ENCODE assay signal across 8 cellular contexts in the genomic region with DNA sequence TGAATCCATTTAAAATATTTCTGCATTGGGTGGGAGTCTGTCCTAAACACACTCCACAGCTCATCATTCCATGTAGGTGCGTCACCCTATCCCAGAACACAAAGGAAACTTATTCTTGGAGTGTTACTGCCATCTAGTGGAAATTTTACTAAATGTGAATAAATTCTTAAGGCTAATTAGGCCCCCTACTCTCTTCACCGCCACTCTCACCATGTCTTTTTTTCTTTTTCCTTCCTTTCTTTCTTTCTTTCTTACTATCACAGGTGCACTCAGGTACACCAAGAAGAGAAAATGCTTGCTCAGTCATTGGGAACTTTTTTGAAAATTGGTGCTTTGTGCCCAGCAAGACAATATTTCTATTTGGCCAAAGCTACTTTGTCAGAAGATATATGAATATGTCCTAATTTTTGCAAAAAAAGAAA. TPM values are rescaled to one million over a fixed set of nuclear protein-coding genes. Genes with fewer than 3 reads are reported as not detected.
DNase-seq lines count a peak whose midpoint lies in the region; ATAC-seq and TF ChIP-seq lines count a peak whose summit lies in the region.

No MANE protein-coding gene starts in this region.

- peak overlapping the region; percentile 40; the same call in 1 of the 2 replicates for H2AFZ ChIP-seq in SK-N-SH (ENCODE audit: low read depth)
- H2AFZ ChIP-seq in neural cell (ENCODE audit: low read depth, low read length) = no peak overlapping the region

- H4K20me1 ChIP-seq in SK-N-SH (ENCODE audit: insufficient read depth) (no peaks in the 10 kb centered on the region), neural cell (ENCODE audit: insufficient read depth) (no peaks in the 10 kb centered on the region)

- H3K9ac ChIP-seq in SK-N-SH (no peak overlapping the region), neural cell (ENCODE audit: low read length) (no peak overlapping the region)

- H3K27me3 ChIP-seq in SK-N-SH (ENCODE audit: insufficient read depth) (no peaks in the 10 kb centered on the region), neural cell (ENCODE audit: insufficient read depth, low read depth, low read length) (no peaks in the 10 kb centered on the region)

- DNase-seq in AG08395 (ENCODE audit: low spot score) (peak; percentile 75), MV-4-11 (lab: John Stamatoyannopoulos, UW) (peak; percentile 44), SK-N-SH (peak; percentile 67), fibroblast of pulmonary artery (ENCODE audit: low read depth) (peak; percentile 92)

- CTCF ChIA-PET in SK-N-SH (lab: Yijun Ruan, JAX) = interaction anchor here (0.6 to 2.2 kb wide), 43 partner anchors 9 to 1793 kb away, joined by 3 to 27 read pairs (median 4); a partner anchor contains a TSS

- no peak for TF ChIP-seq EP300 in SK-N-SH (IDR thresholded peaks at IDR 0.05; ENCODE audit: borderline replicate concordance in 1 of 2, low read depth in 1 of 2, low read length in 1 of 2)
- TF ChIP-seq EP300 in neural cell (conservative IDR thresholded peaks at IDR 0.05; ENCODE audit: poor library complexity, severe bottlenecking) = no peak

- POLR2A ChIA-PET in SK-N-SH (lab: Yijun Ruan, JAX) = interaction anchor here (0.6 to 1.3 kb wide), 3 partner anchors 122 to 1334 kb away, joined by 3 to 4 read pairs (median 4); no protein-coding TSS in a partner anchor

- no peak overlapping the region for H3K27ac ChIP-seq in SK-N-SH (ENCODE audit: low read depth in 2 of 2, low read length in 1 of 2)
- no peak overlapping the region for H3K27ac ChIP-seq in neural cell (ENCODE audit: low read length)

- H3F3A ChIP-seq in SK-N-SH (replicated peaks; ENCODE audit: insufficient read depth) (no peaks in the 10 kb centered on the region), neural cell (ENCODE audit: insufficient read depth, low read length, poor library complexity, severe bottlenecking) (no peaks in the 10 kb centered on the region)

- H3K79me2 ChIP-seq in SK-N-SH (ENCODE audit: insufficient read depth) (no peaks in the 10 kb centered on the region), neural cell (replicated peaks; ENCODE audit: insufficient read depth, low read length) (no peaks in the 10 kb centered on the region)

- ATAC-seq in GM19328 (IDR thresholded peaks at IDR 0.05; ENCODE audit: unreplicated experiment) (no peak), GM21367 (IDR thresholded peaks at IDR 0.05; ENCODE audit: unreplicated experiment) (no peak)

- TF ChIP-seq CTCF in GM12875 (IDR thresholded peaks at IDR 0.05; ENCODE audit: borderline replicate concordance, insufficient read depth, low read depth, low read length) (0 out of 2 replicates have a peak, but pooled peaks have one; percentile 6), SK-N-SH (IDR thresholded peaks at IDR 0.05) (peak; percentile 70), fibroblast of pulmonary artery (IDR thresholded peaks at IDR 0.05; ENCODE audit: low read length, missing control alignments) (peak; percentile 32), neural cell (IDR thresholded peaks at IDR 0.05; ENCODE audit: poor library complexity, severe bottlenecking) (peak; percentile 86)

- no peaks in the 10 kb centered on the region for H3K9me2 ChIP-seq in SK-N-SH
- H3K9me2 ChIP-seq in neural cell (ENCODE audit: insufficient read depth, low read length) = no peaks in the 10 kb centered on the region

- no peak overlapping the region for H3K4me2 ChIP-seq in SK-N-SH
- H3K4me2 ChIP-seq in neural cell (ENCODE audit: low read length) = no peak overlapping the region

- no peaks in the 10 kb centered on the region for H3K9me3 ChIP-seq in SK-N-SH
- H3K9me3 ChIP-seq in neural cell (ENCODE audit: low read length) = no peaks in the 10 kb centered on the region

- peak; percentile 84 for TF ChIP-seq RAD21 in SK-N-SH (IDR thresholded peaks at IDR 0.05; ENCODE audit: low read length)
- TF ChIP-seq RAD21 in neural cell (conservative IDR thresholded peaks at IDR 0.05) = peak; percentile 93

- no peaks in the 10 kb centered on the region; a peak in 1 of 4 replicates for H3K4me1 ChIP-seq in SK-N-SH (ENCODE audit: control insufficient read depth in 1 of 2, insufficient read depth in 2 of 2, low read depth in 1 of 2, low read length in 1 of 2)

- 14% methylated on average over 2 of the region's 2 CpGs for WGBS in SK-N-SH (ENCODE audit: low lambda C conversion rate)

- H3K4me3 ChIP-seq in GM12875 (ENCODE audit: low read depth, low read length) = no peak overlapping the region
- no peak overlapping the region; a peak in 1 of 4 replicates for H3K4me3 ChIP-seq in SK-N-SH (ENCODE audit: low read depth in 2 of 2, low read length in 1 of 2)
- H3K4me3 ChIP-seq in fibroblast of pulmonary artery (replicated peaks; ENCODE audit: low read depth, low read length) = no peak overlapping the region
- H3K4me3 ChIP-seq in neural cell (ENCODE audit: low read length) = no peak overlapping the region

- H3K36me3 ChIP-seq in SK-N-SH (replicated peaks in 1 of 2; ENCODE audit: control insufficient read depth in 1 of 2, insufficient read depth in 2 of 2, low read length in 1 of 2) = no peaks in the 10 kb centered on the region
- H3K36me3 ChIP-seq in neural cell (ENCODE audit: insufficient read depth, low read length) = no peaks in the 10 kb centered on the region

TF ChIP-seq in SK-N-SH, 30 proteins besides CTCF, POLR2A, EP300 and RAD21 (continues in another document):
- TF ChIP-seq, protein P1, sequence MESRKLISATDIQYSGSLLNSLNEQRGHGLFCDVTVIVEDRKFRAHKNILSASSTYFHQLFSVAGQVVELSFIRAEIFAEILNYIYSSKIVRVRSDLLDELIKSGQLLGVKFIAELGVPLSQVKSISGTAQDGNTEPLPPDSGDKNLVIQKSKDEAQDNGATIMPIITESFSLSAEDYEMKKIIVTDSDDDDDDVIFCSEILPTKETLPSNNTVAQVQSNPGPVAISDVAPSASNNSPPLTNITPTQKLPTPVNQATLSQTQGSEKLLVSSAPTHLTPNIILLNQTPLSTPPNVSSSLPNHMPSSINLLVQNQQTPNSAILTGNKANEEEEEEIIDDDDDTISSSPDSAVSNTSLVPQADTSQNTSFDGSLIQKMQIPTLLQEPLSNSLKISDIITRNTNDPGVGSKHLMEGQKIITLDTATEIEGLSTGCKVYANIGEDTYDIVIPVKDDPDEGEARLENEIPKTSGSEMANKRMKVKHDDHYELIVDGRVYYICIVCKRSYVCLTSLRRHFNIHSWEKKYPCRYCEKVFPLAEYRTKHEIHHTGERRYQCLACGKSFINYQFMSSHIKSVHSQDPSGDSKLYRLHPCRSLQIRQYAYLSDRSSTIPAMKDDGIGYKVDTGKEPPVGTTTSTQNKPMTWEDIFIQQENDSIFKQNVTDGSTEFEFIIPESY (IDR thresholded peaks at IDR 0.05; ENCODE audit: borderline replicate concordance, low read depth) = no peak
- no peak for TF ChIP-seq MEF2A (IDR thresholded peaks at IDR 0.05; ENCODE audit: borderline replicate concordance, low read depth)
- TF ChIP-seq, protein P2, sequence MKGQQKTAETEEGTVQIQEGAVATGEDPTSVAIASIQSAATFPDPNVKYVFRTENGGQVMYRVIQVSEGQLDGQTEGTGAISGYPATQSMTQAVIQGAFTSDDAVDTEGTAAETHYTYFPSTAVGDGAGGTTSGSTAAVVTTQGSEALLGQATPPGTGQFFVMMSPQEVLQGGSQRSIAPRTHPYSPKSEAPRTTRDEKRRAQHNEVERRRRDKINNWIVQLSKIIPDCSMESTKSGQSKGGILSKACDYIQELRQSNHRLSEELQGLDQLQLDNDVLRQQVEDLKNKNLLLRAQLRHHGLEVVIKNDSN (IDR thresholded peaks at IDR 0.05; ENCODE audit: borderline replicate concordance, low read depth) = no peak

TF ChIP-seq in neural cell, 6 proteins besides CTCF, POLR2A, EP300 and RAD21:
- TF ChIP-seq SMC3 (conservative IDR thresholded peaks at IDR 0.05; ENCODE audit: poor library complexity) (peak; percentile 90), POLR2AphosphoS5 (IDR thresholded peaks at IDR 0.05) (no peak)

RNA-seq across cellular contexts. Expression of a gene that starts 26.4 kb away (rescaled TPM):
- polyA plus RNA-seq in SK-N-SH (2012; rRNA removed) (0.03 TPM in 1 of 2 replicates, not detected in the other), neural cell (1.0 and 2.9 TPM in 2 replicates)
- 0.01 TPM in 1 of 2 replicates, not detected in the other for polyA plus RNA-seq in SK-N-SH (2012; cell fraction: cytosol; rRNA removed)
- 0.17 and 0.19 TPM in 2 replicates for polyA plus RNA-seq in SK-N-SH (2012; cell fraction: nucleus; rRNA removed)
- 2.2 and 3.6 TPM in 2 replicates for polyA minus RNA-seq in neural cell

RNA-seq across cellular contexts. Expression of a gene that starts 36.5 kb away (rescaled TPM):
- polyA plus RNA-seq in SK-N-SH (2012; rRNA removed) (0.49 and 0.65 TPM in 2 replicates), neural cell (3.5 and 3.7 TPM in 2 replicates)
- 0.35 and 0.42 TPM in 2 replicates for polyA plus RNA-seq in SK-N-SH (2012; cell fraction: cytosol; rRNA removed)
- 0.18 and 0.57 TPM in 2 replicates for polyA plus RNA-seq in SK-N-SH (2012; cell fraction: nucleus; rRNA removed)
- polyA minus RNA-seq in neural cell = 3.9 and 4.4 TPM in 2 replicates

Comparison
In these comparisons a context has a peak if more than half of its experiments do, and no peak if none do; other contexts are left out.
1. CTCF ChIP-seq: peak in every context shown above with its lines; median percentile 86 in neural cell; 70 in SK-N-SH; 32 in fibroblast of pulmonary artery; 6 in GM12875.